18 cellular contexts compared by ENCODE assay signal in the genomic region with DNA sequence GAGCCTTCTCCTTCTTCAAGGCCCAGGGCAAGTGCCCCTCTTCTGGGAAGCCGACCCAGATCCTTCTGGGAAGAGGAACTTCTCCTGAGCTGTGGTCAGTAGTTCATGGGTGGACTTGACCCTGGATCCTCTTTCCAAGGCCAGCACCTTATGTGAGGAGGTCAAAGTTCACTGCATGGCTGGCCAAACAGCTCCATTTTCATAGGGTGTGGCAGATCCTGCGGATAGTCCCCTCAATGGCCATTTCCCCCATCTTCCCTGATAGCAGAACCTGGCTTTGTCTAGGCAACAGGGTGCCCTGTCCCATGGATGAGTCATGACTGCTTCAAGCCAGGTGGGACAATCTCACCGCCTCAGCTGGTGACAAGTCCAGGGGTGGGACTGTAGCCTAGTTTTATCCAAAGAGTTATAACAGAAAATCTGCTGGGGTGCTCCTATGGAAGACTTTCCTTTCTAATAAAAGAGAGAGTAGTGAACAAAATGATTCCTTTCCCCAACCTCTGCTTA. TPM values are rescaled to one million over a fixed set of nuclear protein-coding genes. Genes with fewer than 3 reads are reported as not detected.
DNase-seq lines count a peak whose midpoint lies in the region; ATAC-seq, FAIRE-seq and TF ChIP-seq lines count a peak whose summit lies in the region.
"Had no signal": no experiment of that assay in that cellular context is flagged by ENCODE, and none has a peak within 500 bp of the region (broad histone marks: within the 10 kb centered on the region; RNA-seq: fewer than 3 reads in every experiment).

No MANE protein-coding gene starts in this region.

- POLR2A ChIA-PET in GM12878 (lab: Charles Lee), result interaction anchor here (1.0 to 2.0 kb wide), 5 partner anchors 8 to 16 kb away, joined by 3 to 7 read pairs (median 4); no protein-coding TSS in a partner anchor

- no peaks in the 10 kb centered on the region for H3K27me3 ChIP-seq in ACC112 (ENCODE audit: insufficient read depth, low read length)
- H3K27me3 ChIP-seq in GM12878 (replicated peaks in 1 of 2; ENCODE audit: control insufficient read depth in 2 of 2, insufficient read depth in 2 of 2, low read length in 1 of 2), result no peaks in the 10 kb centered on the region
- no peaks in the 10 kb centered on the region for H3K27me3 ChIP-seq in psoas muscle (ENCODE audit: insufficient read depth in 3 of 3, low read length in 2 of 3)

- WGBS in GM12878 (ENCODE audit: insufficient coverage, insufficient replicate concordance, low lambda C conversion rate, missing lambda C conversion rate), result 98% methylated on average over 3 of the region's 3 CpGs
- WGBS in psoas muscle, 3 donors, result 58 to 87% (median 67%) methylated on average over 3 of the region's 3 CpGs

- H3K4me3 Mint-ChIP-seq in Calu3 (ENCODE audit: low read depth, unreplicated experiment) (no peak overlapping the region), type B pancreatic cell (no peak overlapping the region)
- H3K4me3 Mint-ChIP-seq: CD8-positive, alpha-beta T cell; stimulated activated naive CD8-positive, alpha-beta T cell treated with anti-CD3 and anti-CD28 coated beads, Interleukin-15, amount 100 ng/mL, for 72 hours had no signal

- SMC1A ChIA-PET in GM12878 (lab: Charles Lee; ENCODE audit: uncharacterized antibody, unreplicated experiment), result interaction anchor here (1.2 to 1.6 kb wide), 6 partner anchors 8 to 34 kb away, joined by 3 to 6 read pairs (median 4); partner anchors contain the start of gene CCDC197

- peaks cover 5% of the 10 kb centered on the region for H3K9me3 Mint-ChIP-seq in Calu3 (ENCODE audit: low read depth, unreplicated experiment)
- no peaks in the 10 kb centered on the region for H3K9me3 Mint-ChIP-seq in type B pancreatic cell
- H3K9me3 Mint-ChIP-seq: CD8-positive, alpha-beta T cell had no signal

- in situ Hi-C loops in GM12878 (cut with MboI), result loop anchor here (25.0 kb wide), 2 partner anchors 1204 to 1696 kb away; no protein-coding TSS in a partner anchor

- H3K9me3 ChIP-seq in GM12878 (replicated peaks; ENCODE audit: control insufficient read depth, insufficient read depth, low read length) (no peaks in the 10 kb centered on the region; the same call in 1 of the 3 replicates), psoas muscle (no peaks in the 10 kb centered on the region)

- peaks cover 31% of the 10 kb centered on the region for H3K4me1 ChIP-seq in ACC112 (ENCODE audit: control insufficient read depth, insufficient read depth, low read length, unreplicated experiment)
- peaks cover 98% of the 10 kb centered on the region for H3K4me1 ChIP-seq in GM12878 (ENCODE audit: control insufficient read depth, insufficient read depth, low read length)
- peaks cover 91% of the 10 kb centered on the region for H3K4me1 ChIP-seq in psoas muscle

- TF ChIP-seq POLR2A in GM12878 (IDR thresholded peaks at IDR 0.05; ENCODE audit: low read depth, low read length), result no peak

- peak overlapping the region; percentile 80; the same call in 1 of the 2 replicates for H3K4me2 ChIP-seq in GM12878 (ENCODE audit: control insufficient read depth, insufficient read depth)

- H3K9ac ChIP-seq in GM12878 (ENCODE audit: control insufficient read depth, insufficient read depth, low read length), result no peak overlapping the region

- FAIRE-seq in GM12878 (lab: Jason Lieb, UNC), result no peak

- RAD21 ChIA-PET in GM12878 (lab: Charles Lee; ENCODE audit: unreplicated experiment), result interaction anchor here (1.3 to 15.3 kb wide), 4 partner anchors 9 to 34 kb away, joined by 3 to 324 read pairs (median 6); partner anchors contain the start of gene ASB2

- H3K4me3 ChIP-seq in ACC112 (ENCODE audit: low read depth, low read length) (peak overlapping the region; percentile 10; the same call in 1 of the 2 replicates), GM12878 (no peak overlapping the region), psoas muscle (no peak overlapping the region)

- H3K27ac ChIP-seq in ACC112 (ENCODE audit: low read depth, low read length) (peak overlapping the region; percentile 80), GM12878 (ENCODE audit: control insufficient read depth, insufficient read depth) (no peak overlapping the region), psoas muscle (peak overlapping the region; percentile 98)

- no peak for ATAC-seq in GM12878
- ATAC-seq in psoas muscle, result peak in 3 of 4 donors; percentile 35 to 37 (median 35)
- no peak for ATAC-seq in HG02852 (IDR thresholded peaks at IDR 0.05; ENCODE audit: unreplicated experiment)
- no peak for ATAC-seq in GM18519 (IDR thresholded peaks at IDR 0.05; ENCODE audit: low FRiP score, unreplicated experiment)
- ATAC-seq: activated CD4-positive, CD25-positive, alpha-beta regulatory T cell treated with anti-CD3 and anti-CD28 coated beads, Interleukin-2, amount 50 U/mL, for 24 hours; CD8-positive, alpha-beta T cell; stimulated activated naive CD8-positive, alpha-beta T cell treated with anti-CD3 and anti-CD28 coated beads, Interleukin-15, amount 100 ng/mL, for 72 hours had no signal

- CTCF ChIA-PET in Calu3 (lab: Charles Lee), result interaction anchor here (1.3 to 1.7 kb wide), 2 partner anchors 26 to 29 kb away, joined by 3 to 13 read pairs; no protein-coding TSS in a partner anchor
- CTCF ChIA-PET in GM12878 (lab: Yijun Ruan, JAX), result interaction anchor here (1.6 to 4.1 kb wide), 3 partner anchors 10 to 26 kb away, joined by 3 to 27 read pairs (median 5); partner anchors contain the start of gene ASB2

- intact Hi-C loops in Calu3 (cut with micrococcal nuclease; ENCODE audit: unreplicated experiment), result no loop called here
- intact Hi-C loops in GM12878 (cut with micrococcal nuclease; ENCODE audit: unreplicated experiment), result no loop called here
- intact Hi-C loops in psoas muscle (cut with DNase I), result no loop called here

- H3K27ac Mint-ChIP-seq in Calu3 (ENCODE audit: unreplicated experiment) (peak overlapping the region; percentile 68), type B pancreatic cell (no peak overlapping the region)
- H3K27ac Mint-ChIP-seq: CD8-positive, alpha-beta T cell had no signal

- no peak for TF ChIP-seq EP300 in GM12878 (IDR thresholded peaks at IDR 0.05; ENCODE audit: borderline replicate concordance in 1 of 2, control insufficient read depth in 1 of 2, low read depth in 2 of 2, low read length in 2 of 2)

- no peaks in the 10 kb centered on the region for H3K27me3 Mint-ChIP-seq in Calu3 (ENCODE audit: unreplicated experiment)
- H3K27me3 Mint-ChIP-seq in type B pancreatic cell, result no peaks in the 10 kb centered on the region
- H3K27me3 Mint-ChIP-seq: stimulated activated naive CD8-positive, alpha-beta T cell treated with anti-CD3 and anti-CD28 coated beads, Interleukin-15, amount 100 ng/mL, for 72 hours had no signal

- H4K20me1 ChIP-seq in GM12878 (ENCODE audit: control insufficient read depth, insufficient read depth), result no peaks in the 10 kb centered on the region

- H3K36me3 Mint-ChIP-seq in Calu3 (ENCODE audit: insufficient read depth, unreplicated experiment) (peaks cover 5% of the 10 kb centered on the region), type B pancreatic cell (no peaks in the 10 kb centered on the region)

- TF ChIP-seq CTCF in Calu3 (IDR thresholded peaks at IDR 0.05; ENCODE audit: unreplicated experiment) (no peak), GM12878 (IDR thresholded peaks at IDR 0.05 in 2 of 3, conservative IDR thresholded peaks at IDR 0.05 in 1 of 3; ENCODE audit: control insufficient read depth in 2 of 3, extremely low read depth in 1 of 3, insufficient read depth in 1 of 3, low read depth in 3 of 3, low read length in 3 of 3) (no peak), psoas muscle (IDR thresholded peaks at IDR 0.05) (no peak), type B pancreatic cell (conservative IDR thresholded peaks at IDR 0.05) (no peak)

- H3K36me3 ChIP-seq in ACC112 (ENCODE audit: insufficient read depth, low read length) (no peaks in the 10 kb centered on the region), GM12878 (ENCODE audit: control insufficient read depth in 2 of 2, insufficient read depth in 2 of 2, low read length in 1 of 2) (no peaks in the 10 kb centered on the region), psoas muscle (ENCODE audit: insufficient read depth in 1 of 2, low read depth in 1 of 2) (peaks cover 0 to 72% of the 10 kb centered on the region in 2 donors)

- H3K4me1 Mint-ChIP-seq in Calu3 (ENCODE audit: low read depth, unreplicated experiment) (peaks cover 46% of the 10 kb centered on the region), type B pancreatic cell (ENCODE audit: unreplicated experiment) (peaks cover 4% of the 10 kb centered on the region)

- DNase-seq in Calu3 (no peak), GM12878 (ENCODE audit: low read depth, low spot score) (no peak), psoas muscle (no peak), NCI-H526 (lab: John Stamatoyannopoulos, UW) (no peak), type B pancreatic cell (ENCODE audit: extremely low spot score, unreplicated experiment) (no peak)
- DNase-seq: activated effector memory CD4-positive, alpha-beta T cell treated with Interleukin-2 at 50 U/mL for 16 hours; caudate nucleus; CD8-positive, alpha-beta T cell; KG1; NCI-H146; NCI-H82; stimulated activated CD4-positive, alpha-beta T cell treated with anti-CD3 and anti-CD28 coated beads, Interleukin-4, amount 100 ng/mL, for 1 hour; stimulated activated naive CD8-positive, alpha-beta T cell treated with anti-CD3 and anti-CD28 coated beads, Interleukin-15, amount 100 ng/mL, for 72 hours had no signal

- H2AFZ ChIP-seq in ACC112 (ENCODE audit: low read length, unreplicated experiment), result peak overlapping the region; percentile 44
- H2AFZ ChIP-seq in GM12878 (ENCODE audit: control insufficient read depth, low read depth, low read length), result no peak overlapping the region

- BruUV-seq in Calu3 (replicated peaks; lab: Mats Ljungman, UMichigan), result no TSS peak
- BruUV-seq in GM12878 (replicated peaks; lab: Mats Ljungman, UMichigan), result no TSS peak

- H3K79me2 ChIP-seq in ACC112 (ENCODE audit: control insufficient read depth, insufficient read depth, low read length, unreplicated experiment) (no peaks in the 10 kb centered on the region), GM12878 (ENCODE audit: control insufficient read depth, insufficient read depth, low read length) (no peaks in the 10 kb centered on the region)

- no peak for TF ChIP-seq RAD21 in GM12878 (IDR thresholded peaks at IDR 0.05; ENCODE audit: insufficient read depth, low read depth, low read length)

RNA-seq across cellular contexts. Expression of gene ASB2, which starts 10.3 kb away (rescaled TPM):
- total RNA-seq in Calu3 (2022) (0.17 and 0.19 TPM in 2 replicates), GM12878 (2014; rRNA removed) (46.4 and 53.5 TPM in 2 replicates), GM12878 (2014; rRNA removed; fragmentation: Illumina TruSeq; extraction: Trizol) (21.5 and 26.9 TPM in 2 replicates), GM12878 (2021) (40.0 and 40.4 TPM in 2 replicates), psoas muscle (100 to 1,000 TPM; 148 to 443 (median 252) TPM), type B pancreatic cell (ENCODE audit: low replicate concordance) (0.21 and 0.60 TPM in 2 replicates)
- 74.5 and 81.9 TPM in 2 replicates for total RNA-seq in GM12878 (2013; cell fraction: nucleolus; rRNA removed)
- polyA plus RNA-seq in GM12878 (2011; ENCODE audit: low read depth), result 18.9 TPM
- polyA plus RNA-seq in GM12878 (2011; rRNA removed) (8.5 and 16.9 TPM in 2 replicates), GM12878 (2014; fragmentation: Illumina TruSeq; extraction: Trizol) (12.3 and 21.9 TPM in 2 replicates), GM12878 (2014; fragmentation: Nextera tagmentation; extraction: Ambion mirVana) (1 to 10 TPM; 3.0 to 7.4 TPM), GM12878 (2014; rRNA removed) (50.0 and 54.5 TPM in 2 replicates), GM12878 (2016; fragmentation: Nextera tagmentation; extraction: Ambion mirVana) (10 to 100 TPM; 51.7 to 54.8 TPM), psoas muscle (100 to 1,000 TPM in 2 of 3 donors, 10 to 100 TPM in 1; 41.2 to 460 (median 217) TPM)
- polyA plus RNA-seq in GM12878 (2011; cell fraction: cytosol; rRNA removed), result 22.6 and 38.7 TPM in 2 replicates
- polyA plus RNA-seq in GM12878 (2011; cell fraction: nucleus; rRNA removed), result 45.6 and 71.8 TPM in 2 replicates
- 18.6 and 50.6 TPM in 2 replicates for polyA plus RNA-seq in GM12878 (2012)
- polyA minus RNA-seq in GM12878 (2011; rRNA and poly(A)+ RNA removed), result 20.3 and 37.3 TPM in 2 replicates
- 8.8 and 11.7 TPM in 2 replicates for polyA minus RNA-seq in GM12878 (2011; cell fraction: cytosol; rRNA and poly(A)+ RNA removed)
- 26.7 and 36.0 TPM in 2 replicates for polyA minus RNA-seq in GM12878 (2011; cell fraction: nucleus; rRNA and poly(A)+ RNA removed)

RNA-seq across cellular contexts. Expression of gene CCDC197, which starts 31.1 kb away (rescaled TPM):
- total RNA-seq in Calu3 (2022), result not detected in 2 replicates
- 1.2 TPM in 2 replicates for total RNA-seq in GM12878 (2013; cell fraction: nucleolus; rRNA removed)
- total RNA-seq in GM12878 (2014; rRNA removed), result not detected in 2 replicates
- total RNA-seq in GM12878 (2014; rRNA removed; fragmentation: Illumina TruSeq; extraction: Trizol), result not detected in 2 replicates
- not detected in 2 replicates for total RNA-seq in GM12878 (2021)
- polyA plus RNA-seq in GM12878 (2011; ENCODE audit: low read depth), result not detected
- 0.12 and 0.16 TPM in 2 replicates for polyA plus RNA-seq in GM12878 (2011; rRNA removed)
- 0.04 TPM in 1 of 2 replicates, not detected in the other for polyA plus RNA-seq in GM12878 (2011; cell fraction: cytosol; rRNA removed)
- polyA plus RNA-seq in GM12878 (2011; cell fraction: nucleus; rRNA removed), result 0.28 and 0.56 TPM in 2 replicates
- 0.17 TPM in 1 of 2 replicates, not detected in the other for polyA plus RNA-seq in GM12878 (2012)
- not detected in 2 replicates for polyA plus RNA-seq in GM12878 (2014; fragmentation: Illumina TruSeq; extraction: Trizol)
- polyA plus RNA-seq in GM12878 (2014; fragmentation: Nextera tagmentation; extraction: Ambion mirVana), result not detected
- polyA plus RNA-seq in GM12878 (2014; rRNA removed), result not detected in 2 replicates
- polyA plus RNA-seq in GM12878 (2016; fragmentation: Nextera tagmentation; extraction: Ambion mirVana), result not detected
- 0.21 TPM in 1 of 2 replicates, not detected in the other for polyA minus RNA-seq in GM12878 (2011; rRNA and poly(A)+ RNA removed)
- not detected in 2 replicates for polyA minus RNA-seq in GM12878 (2011; cell fraction: cytosol; rRNA and poly(A)+ RNA removed)
- polyA minus RNA-seq in GM12878 (2011; cell fraction: nucleus; rRNA and poly(A)+ RNA removed), result 0.24 TPM in 1 of 2 replicates, not detected in the other
- 1 to 10 TPM in 3 of 4 donors, under 1 TPM in 1; 0.71 to 3.9 (median 2.2) TPM for total RNA-seq in psoas muscle
- under 1 TPM; 0.04 to 0.69 (median 0.61) TPM for polyA plus RNA-seq in psoas muscle
- total RNA-seq in type B pancreatic cell (ENCODE audit: low replicate concordance), result not detected in 2 replicates
- total RNA-seq: CD8-positive, alpha-beta T cell; mesenteric fat pad had no signal

RNA-seq across cellular contexts. Expression of gene FAM181A, which starts 38.9 kb away (rescaled TPM):
- total RNA-seq in Calu3 (2022), result not detected in 2 replicates
- not detected in 2 replicates for total RNA-seq in GM12878 (2013; cell fraction: nucleolus; rRNA removed)
- total RNA-seq in GM12878 (2014; rRNA removed), result not detected in 2 replicates
- total RNA-seq in GM12878 (2014; rRNA removed; fragmentation: Illumina TruSeq; extraction: Trizol), result not detected in 2 replicates
- not detected in 2 replicates for total RNA-seq in GM12878 (2021)
- polyA plus RNA-seq in GM12878 (2011; ENCODE audit: low read depth), result not detected
- not detected in 2 replicates for polyA plus RNA-seq in GM12878 (2011; rRNA removed)
- not detected in 2 replicates for polyA plus RNA-seq in GM12878 (2011; cell fraction: cytosol; rRNA removed)
- polyA plus RNA-seq in GM12878 (2011; cell fraction: nucleus; rRNA removed), result not detected in 2 replicates
- polyA plus RNA-seq in GM12878 (2012), result not detected in 2 replicates
- polyA plus RNA-seq in GM12878 (2014; fragmentation: Illumina TruSeq; extraction: Trizol), result not detected in 2 replicates
- polyA plus RNA-seq in GM12878 (2014; fragmentation: Nextera tagmentation; extraction: Ambion mirVana), result not detected
- polyA plus RNA-seq in GM12878 (2014; rRNA removed), result not detected in 2 replicates
- not detected for polyA plus RNA-seq in GM12878 (2016; fragmentation: Nextera tagmentation; extraction: Ambion mirVana)
- not detected in 2 replicates for polyA minus RNA-seq in GM12878 (2011; rRNA and poly(A)+ RNA removed)
- polyA minus RNA-seq in GM12878 (2011; cell fraction: cytosol; rRNA and poly(A)+ RNA removed), result not detected in 2 replicates
- not detected in 2 replicates for polyA minus RNA-seq in GM12878 (2011; cell fraction: nucleus; rRNA and poly(A)+ RNA removed)
- not detected for total RNA-seq in psoas muscle
- polyA plus RNA-seq in psoas muscle, result under 1 TPM in 2 of 3 donors, not detected in 1; 0.14 to 0.32 TPM
- 1.2 TPM in 1 of 2 replicates, not detected in the other for total RNA-seq in type B pancreatic cell (ENCODE audit: low replicate concordance)
- total RNA-seq: CD8-positive, alpha-beta T cell; mesenteric fat pad had no signal

Comparison
In these comparisons a context has a peak if more than half of its experiments do, and no peak if none do; other contexts are left out.
1. ATAC-seq: peak in psoas muscle (3 of 4); none in GM12878 (single experiment), HG02852 (single experiment) and GM18519 (single experiment).
2. RNA of gene ASB2, which starts 10.3 kb away (total RNA-seq): 148 to 443 TPM in psoas muscle and 21.5 to 81.9 TPM in GM12878; 0.21 to 0.60 TPM in type B pancreatic cell and 0.17 to 0.19 TPM in Calu3; every median in the first group is over 10 times any median in the second.